Comparison of ENCODE assay signal across 1 cellular context in genomic region chr16:12293017-12293618, GRCh38.
TF ChIP-seq lines count a peak whose summit lies in the region.

No MANE protein-coding gene starts in this region.

TF ChIP-seq in K562, 482 proteins besides CTCF, POLR2A, EP300 and RAD21 (continued from another document and continues in another):
- no peak for TF ChIP-seq ZNF449 (CRISPR knock-in tag; IDR thresholded peaks at IDR 0.05)
- no peak for TF ChIP-seq NFXL1 (CRISPR knock-in tag; IDR thresholded peaks at IDR 0.05)
- TF ChIP-seq MEIS2 (IDR thresholded peaks at IDR 0.05; ENCODE audit: partially characterized antibody) = peak; percentile 78
- TF ChIP-seq FOXK1 (CRISPR knock-in tag; IDR thresholded peaks at IDR 0.05; ENCODE audit: borderline replicate concordance) = no peak
- TF ChIP-seq NR2C2 (CRISPR knock-in tag; IDR thresholded peaks at IDR 0.05) = no peak
- TF ChIP-seq NR2C2 (tag; IDR thresholded peaks at IDR 0.05) = peak; percentile 47; the same call in 1 of the 2 replicates
- no peak for TF ChIP-seq HLTF (IDR thresholded peaks at IDR 0.05)
- TF ChIP-seq MLX (CRISPR knock-in tag; conservative IDR thresholded peaks at IDR 0.05) = no peak
- no peak for TF ChIP-seq RBM25 (IDR thresholded peaks at IDR 0.05; ENCODE audit: low read depth, low read length, severe bottlenecking)
- TF ChIP-seq CREB3L1 (IDR thresholded peaks at IDR 0.05; ENCODE audit: borderline replicate concordance, low read depth) = no peak
- TF ChIP-seq MLLT1 (IDR thresholded peaks at IDR 0.05) = no peak
- no peak for TF ChIP-seq RBFOX2 (IDR thresholded peaks at IDR 0.05; ENCODE audit: low read depth, low read length)
- no peak for TF ChIP-seq ZNF12 (CRISPR knock-in tag; IDR thresholded peaks at IDR 0.05)
- no peak for TF ChIP-seq TOE1 (IDR thresholded peaks at IDR 0.05; ENCODE audit: borderline replicate concordance)
- TF ChIP-seq TOE1 (CRISPR knock-in tag; IDR thresholded peaks at IDR 0.05; ENCODE audit: borderline replicate concordance, low read depth) = no peak
- TF ChIP-seq LEF1 (IDR thresholded peaks at IDR 0.05) = no peak
- TF ChIP-seq KAT7 (CRISPR knock-in tag; IDR thresholded peaks at IDR 0.05; ENCODE audit: borderline replicate concordance) = no peak
- no peak for TF ChIP-seq ZFP30 (CRISPR knock-in tag; IDR thresholded peaks at IDR 0.05; ENCODE audit: borderline replicate concordance)
- no peak for TF ChIP-seq SREBF1 (IDR thresholded peaks at IDR 0.05; ENCODE audit: borderline replicate concordance, low read depth, low read length)
- TF ChIP-seq RBM34 (IDR thresholded peaks at IDR 0.05; ENCODE audit: borderline replicate concordance, insufficient read depth, low read length) = no peak
- TF ChIP-seq ZNF282 (CRISPR knock-in tag; IDR thresholded peaks at IDR 0.05) = no peak
- no peak for TF ChIP-seq TRIM28 (IDR thresholded peaks at IDR 0.05)
- no peak for TF ChIP-seq HDGF (IDR thresholded peaks at IDR 0.05)
- TF ChIP-seq ARID2 (IDR thresholded peaks at IDR 0.05) = no peak
- TF ChIP-seq RNF2 (IDR thresholded peaks at IDR 0.05) = no peak
- TF ChIP-seq HES1 (IDR thresholded peaks at IDR 0.05; ENCODE audit: low read depth) = no peak
- TF ChIP-seq ZNF75A (CRISPR knock-in tag; IDR thresholded peaks at IDR 0.05) = no peak
- no peak for TF ChIP-seq ZNF41 (CRISPR knock-in tag; conservative IDR thresholded peaks at IDR 0.05)
- no peak for TF ChIP-seq ZNF165 (CRISPR knock-in tag; IDR thresholded peaks at IDR 0.05; ENCODE audit: borderline replicate concordance)
- TF ChIP-seq GTF2B (IDR thresholded peaks at IDR 0.05; ENCODE audit: extremely low read depth, insufficient read length) = no peak
- TF ChIP-seq TEAD1 (CRISPR knock-in tag; IDR thresholded peaks at IDR 0.05) = 0 out of 4 replicates have a peak, but pooled peaks of 1 of the 2 experiments have one; percentile 18
- no peak for TF ChIP-seq KHSRP (IDR thresholded peaks at IDR 0.05)
- no peak for TF ChIP-seq KLF10 (CRISPR knock-in tag; IDR thresholded peaks at IDR 0.05)
- TF ChIP-seq CREB5 (CRISPR knock-in tag; IDR thresholded peaks at IDR 0.05) = no peak
- no peak for TF ChIP-seq TBL1XR1 (IDR thresholded peaks at IDR 0.05; ENCODE audit: low read length in 2 of 2)
- TF ChIP-seq CAMTA2 (CRISPR knock-in tag; conservative IDR thresholded peaks at IDR 0.05) = no peak
- no peak for TF ChIP-seq ZNF609 (CRISPR knock-in tag; IDR thresholded peaks at IDR 0.05; ENCODE audit: borderline replicate concordance)
- no peak for TF ChIP-seq PPARD (CRISPR knock-in tag; IDR thresholded peaks at IDR 0.05)
- TF ChIP-seq ZBTB26 (CRISPR knock-in tag; IDR thresholded peaks at IDR 0.05) = no peak
- TF ChIP-seq ESRRB (CRISPR knock-in tag; IDR thresholded peaks at IDR 0.05; ENCODE audit: borderline replicate concordance) = no peak
- TF ChIP-seq ZNF584 (CRISPR knock-in tag; IDR thresholded peaks at IDR 0.05; ENCODE audit: low read depth) = no peak
- TF ChIP-seq MTA2 (IDR thresholded peaks at IDR 0.05; ENCODE audit: low read depth) = no peak
- no peak for TF ChIP-seq CBX1 (IDR thresholded peaks at IDR 0.05; ENCODE audit: low read depth)
- TF ChIP-seq FUS (optimal IDR thresholded peaks at IDR 0.05; ENCODE audit: low read depth, low read length) = no peak
- no peak for TF ChIP-seq ZBTB49 (CRISPR knock-in tag; IDR thresholded peaks at IDR 0.05; ENCODE audit: borderline replicate concordance)
- TF ChIP-seq TAF1 (IDR thresholded peaks at IDR 0.05; ENCODE audit: control insufficient read depth, extremely low read depth, insufficient read depth, low read length, severe bottlenecking) = no peak
- no peak for TF ChIP-seq NCOA4 (IDR thresholded peaks at IDR 0.05; ENCODE audit: partially characterized antibody)
- no peak for TF ChIP-seq PTRF (tag; IDR thresholded peaks at IDR 0.05)
- peak; percentile 27; the same call in 1 of the 2 replicates for TF ChIP-seq PKNOX1 (IDR thresholded peaks at IDR 0.05)
- peak; percentile 48; the same call in 1 of the 2 replicates for TF ChIP-seq SMARCA4 (IDR thresholded peaks at IDR 0.05)
- no peak for TF ChIP-seq SRSF3 (IDR thresholded peaks at IDR 0.05; ENCODE audit: insufficient read depth, low read length)
- TF ChIP-seq CCAR2 (IDR thresholded peaks at IDR 0.05; ENCODE audit: low read depth, low read length) = no peak
- no peak for TF ChIP-seq SMARCE1 (IDR thresholded peaks at IDR 0.05)
- TF ChIP-seq STAT5A (IDR thresholded peaks at IDR 0.05; ENCODE audit: borderline replicate concordance, low read length) = peak; percentile 66
